In the genomic region with DNA sequence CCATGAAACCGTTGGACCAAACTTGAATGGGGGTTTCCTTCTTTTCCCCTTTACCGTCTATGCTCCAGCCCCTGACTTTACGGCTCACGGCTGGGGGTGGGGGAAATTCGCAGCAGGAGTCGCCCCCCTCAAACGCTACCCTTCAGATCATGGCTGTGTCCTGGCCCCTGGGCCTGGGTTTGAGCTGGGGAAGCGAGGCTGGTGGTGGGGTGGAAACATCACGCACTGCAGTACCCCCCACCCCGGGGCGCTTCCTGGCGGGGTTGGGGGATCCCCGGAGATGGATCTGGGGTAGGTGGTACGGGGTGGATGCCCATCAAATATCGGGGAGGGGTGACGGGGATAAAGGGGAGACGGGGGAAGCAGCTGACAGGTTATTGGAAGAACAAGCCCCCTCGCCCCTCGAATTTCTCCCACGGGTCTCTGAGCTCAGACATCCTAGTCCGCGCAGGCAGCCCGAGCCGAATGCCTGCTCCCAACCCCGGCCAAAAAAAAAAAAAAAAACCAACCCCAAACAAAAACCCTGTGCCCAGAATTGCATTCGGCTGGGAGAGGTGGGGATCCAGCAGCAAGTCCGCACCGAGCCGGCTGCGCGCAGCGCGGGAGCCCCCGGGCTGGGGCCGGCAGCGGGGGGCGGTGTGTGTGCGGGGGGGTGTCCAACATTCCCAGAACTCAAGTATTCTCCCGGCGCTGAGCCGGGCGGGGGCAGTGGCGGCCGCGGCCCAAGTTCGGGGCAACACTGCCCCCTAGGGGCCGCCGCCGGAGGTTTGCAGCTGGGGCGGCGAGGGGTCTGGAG, we compare ENCODE assay signal across 1 cellular context.
TF ChIP-seq lines count a peak whose summit lies in the region.

No MANE protein-coding gene starts in this region.

TF ChIP-seq in HepG2, 621 proteins besides CTCF, POLR2A, EP300 and RAD21 (continued from another document and continues in another):
- TF ChIP-seq, protein P1, sequence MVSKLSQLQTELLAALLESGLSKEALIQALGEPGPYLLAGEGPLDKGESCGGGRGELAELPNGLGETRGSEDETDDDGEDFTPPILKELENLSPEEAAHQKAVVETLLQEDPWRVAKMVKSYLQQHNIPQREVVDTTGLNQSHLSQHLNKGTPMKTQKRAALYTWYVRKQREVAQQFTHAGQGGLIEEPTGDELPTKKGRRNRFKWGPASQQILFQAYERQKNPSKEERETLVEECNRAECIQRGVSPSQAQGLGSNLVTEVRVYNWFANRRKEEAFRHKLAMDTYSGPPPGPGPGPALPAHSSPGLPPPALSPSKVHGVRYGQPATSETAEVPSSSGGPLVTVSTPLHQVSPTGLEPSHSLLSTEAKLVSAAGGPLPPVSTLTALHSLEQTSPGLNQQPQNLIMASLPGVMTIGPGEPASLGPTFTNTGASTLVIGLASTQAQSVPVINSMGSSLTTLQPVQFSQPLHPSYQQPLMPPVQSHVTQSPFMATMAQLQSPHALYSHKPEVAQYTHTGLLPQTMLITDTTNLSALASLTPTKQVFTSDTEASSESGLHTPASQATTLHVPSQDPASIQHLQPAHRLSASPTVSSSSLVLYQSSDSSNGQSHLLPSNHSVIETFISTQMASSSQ (IDR thresholded peaks at IDR 0.05; ENCODE audit: low read depth) = no peak
- TF ChIP-seq, protein P1 (CRISPR knock-in tag; IDR thresholded peaks at IDR 0.05; ENCODE audit: borderline replicate concordance) = peak; percentile 18; the same call in 1 of the 2 replicates
- TF ChIP-seq SOX13 (IDR thresholded peaks at IDR 0.05) (no peak), SOX13 (CRISPR knock-in tag; conservative IDR thresholded peaks at IDR 0.05 in 1 of 2, IDR thresholded peaks at IDR 0.05 in 1 of 2) (peak in 1 of 2 experiments; percentile 41; a peak in 1 of 4 replicates), ZNF383 (CRISPR knock-in tag; IDR thresholded peaks at IDR 0.05; ENCODE audit: borderline replicate concordance) (no peak), NAIF1 (CRISPR knock-in tag; IDR thresholded peaks at IDR 0.05; ENCODE audit: borderline replicate concordance) (no peak), ZC3H13 (CRISPR knock-in tag; IDR thresholded peaks at IDR 0.05) (peak; percentile 28; the same call in 1 of the 2 replicates), GABPB1 (CRISPR knock-in tag; IDR thresholded peaks at IDR 0.05) (peak; percentile 69; the same call in 1 of the 2 replicates), ZNF703 (CRISPR knock-in tag; IDR thresholded peaks at IDR 0.05; ENCODE audit: borderline replicate concordance) (no peak), ZNF121 (CRISPR knock-in tag; IDR thresholded peaks at IDR 0.05) (peak; percentile 40; the same call in 1 of the 2 replicates), HMG20A (CRISPR knock-in tag; IDR thresholded peaks at IDR 0.05; ENCODE audit: borderline replicate concordance) (no peak), ZNF564 (CRISPR knock-in tag; IDR thresholded peaks at IDR 0.05) (no peak), PCBP1 (IDR thresholded peaks at IDR 0.05; ENCODE audit: borderline replicate concordance, low read depth, low read length) (0 out of 2 replicates have a peak, but pooled peaks have one; percentile 51), SIX4 (CRISPR knock-in tag; IDR thresholded peaks at IDR 0.05) (no peak), ZNF660 (CRISPR knock-in tag; IDR thresholded peaks at IDR 0.05; ENCODE audit: borderline replicate concordance, low read depth) (no peak), ZNF333 (CRISPR knock-in tag; IDR thresholded peaks at IDR 0.05; ENCODE audit: borderline replicate concordance) (no peak), ZNF550 (CRISPR knock-in tag; IDR thresholded peaks at IDR 0.05; ENCODE audit: borderline replicate concordance) (no peak), THYN1 (CRISPR knock-in tag; IDR thresholded peaks at IDR 0.05; ENCODE audit: borderline replicate concordance, low read depth) (no peak), HNRNPLL (IDR thresholded peaks at IDR 0.05; ENCODE audit: low read depth, low read length, poor library complexity, severe bottlenecking) (peak; percentile 31), JUN (CRISPR knock-in tag; IDR thresholded peaks at IDR 0.05) (no peak), EED (CRISPR knock-in tag; IDR thresholded peaks at IDR 0.05) (no peak), ZMAT3 (CRISPR knock-in tag; conservative IDR thresholded peaks at IDR 0.05) (0 out of 2 replicates have a peak, but pooled peaks have one; percentile 32), ELF3 (CRISPR knock-in tag; IDR thresholded peaks at IDR 0.05) (no peak), ZNF329 (CRISPR knock-in tag; IDR thresholded peaks at IDR 0.05; ENCODE audit: low read depth) (no peak), ZNF777 (CRISPR knock-in tag; IDR thresholded peaks at IDR 0.05) (peak; percentile 51; the same call in 1 of the 2 replicates), GLI4 (CRISPR knock-in tag; IDR thresholded peaks at IDR 0.05; ENCODE audit: borderline replicate concordance) (no peak), ZNF720 (CRISPR knock-in tag; IDR thresholded peaks at IDR 0.05) (no peak), ZNF563 (CRISPR knock-in tag; IDR thresholded peaks at IDR 0.05) (no peak; the same call in 1 of the 2 replicates), YEATS2 (CRISPR knock-in tag; IDR thresholded peaks at IDR 0.05; ENCODE audit: borderline replicate concordance) (no peak), PTBP1 (IDR thresholded peaks at IDR 0.05; ENCODE audit: low read depth, low read length, poor library complexity, severe bottlenecking) (peak; percentile 85), ELF4 (CRISPR knock-in tag; IDR thresholded peaks at IDR 0.05; ENCODE audit: borderline replicate concordance) (no peak), CBX5 (CRISPR knock-in tag; IDR thresholded peaks at IDR 0.05; ENCODE audit: borderline replicate concordance) (no peak), RFX5 (IDR thresholded peaks at IDR 0.05; ENCODE audit: low read depth, low read length) (no peak), LCORL (IDR thresholded peaks at IDR 0.05) (0 out of 2 replicates have a peak, but pooled peaks have one; percentile 43), LCORL (CRISPR knock-in tag; IDR thresholded peaks at IDR 0.05) (peak; percentile 93), ZNF577 (CRISPR knock-in tag; IDR thresholded peaks at IDR 0.05; ENCODE audit: borderline replicate concordance, low read depth) (no peak)
- TF ChIP-seq, protein P2, sequence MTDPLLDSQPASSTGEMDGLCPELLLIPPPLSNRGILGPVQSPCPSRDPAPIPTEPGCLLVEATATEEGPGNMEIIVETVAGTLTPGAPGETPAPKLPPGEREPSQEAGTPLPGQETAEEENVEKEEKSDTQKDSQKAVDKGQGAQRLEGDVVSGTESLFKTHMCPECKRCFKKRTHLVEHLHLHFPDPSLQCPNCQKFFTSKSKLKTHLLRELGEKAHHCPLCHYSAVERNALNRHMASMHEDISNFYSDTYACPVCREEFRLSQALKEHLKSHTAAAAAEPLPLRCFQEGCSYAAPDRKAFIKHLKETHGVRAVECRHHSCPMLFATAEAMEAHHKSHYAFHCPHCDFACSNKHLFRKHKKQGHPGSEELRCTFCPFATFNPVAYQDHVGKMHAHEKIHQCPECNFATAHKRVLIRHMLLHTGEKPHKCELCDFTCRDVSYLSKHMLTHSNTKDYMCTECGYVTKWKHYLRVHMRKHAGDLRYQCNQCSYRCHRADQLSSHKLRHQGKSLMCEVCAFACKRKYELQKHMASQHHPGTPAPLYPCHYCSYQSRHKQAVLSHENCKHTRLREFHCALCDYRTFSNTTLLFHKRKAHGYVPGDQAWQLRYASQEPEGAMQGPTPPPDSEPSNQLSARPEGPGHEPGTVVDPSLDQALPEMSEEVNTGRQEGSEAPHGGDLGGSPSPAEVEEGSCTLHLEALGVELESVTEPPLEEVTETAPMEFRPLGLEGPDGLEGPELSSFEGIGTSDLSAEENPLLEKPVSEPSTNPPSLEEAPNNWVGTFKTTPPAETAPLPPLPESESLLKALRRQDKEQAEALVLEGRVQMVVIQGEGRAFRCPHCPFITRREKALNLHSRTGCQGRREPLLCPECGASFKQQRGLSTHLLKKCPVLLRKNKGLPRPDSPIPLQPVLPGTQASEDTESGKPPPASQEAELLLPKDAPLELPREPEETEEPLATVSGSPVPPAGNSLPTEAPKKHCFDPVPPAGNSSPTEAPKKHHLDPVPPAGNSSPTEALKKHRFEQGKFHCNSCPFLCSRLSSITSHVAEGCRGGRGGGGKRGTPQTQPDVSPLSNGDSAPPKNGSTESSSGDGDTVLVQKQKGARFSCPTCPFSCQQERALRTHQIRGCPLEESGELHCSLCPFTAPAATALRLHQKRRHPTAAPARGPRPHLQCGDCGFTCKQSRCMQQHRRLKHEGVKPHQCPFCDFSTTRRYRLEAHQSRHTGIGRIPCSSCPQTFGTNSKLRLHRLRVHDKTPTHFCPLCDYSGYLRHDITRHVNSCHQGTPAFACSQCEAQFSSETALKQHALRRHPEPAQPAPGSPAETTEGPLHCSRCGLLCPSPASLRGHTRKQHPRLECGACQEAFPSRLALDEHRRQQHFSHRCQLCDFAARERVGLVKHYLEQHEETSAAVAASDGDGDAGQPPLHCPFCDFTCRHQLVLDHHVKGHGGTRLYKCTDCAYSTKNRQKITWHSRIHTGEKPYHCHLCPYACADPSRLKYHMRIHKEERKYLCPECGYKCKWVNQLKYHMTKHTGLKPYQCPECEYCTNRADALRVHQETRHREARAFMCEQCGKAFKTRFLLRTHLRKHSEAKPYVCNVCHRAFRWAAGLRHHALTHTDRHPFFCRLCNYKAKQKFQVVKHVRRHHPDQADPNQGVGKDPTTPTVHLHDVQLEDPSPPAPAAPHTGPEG (CRISPR knock-in tag; IDR thresholded peaks at IDR 0.05) = no peak
- TF ChIP-seq, protein P3, sequence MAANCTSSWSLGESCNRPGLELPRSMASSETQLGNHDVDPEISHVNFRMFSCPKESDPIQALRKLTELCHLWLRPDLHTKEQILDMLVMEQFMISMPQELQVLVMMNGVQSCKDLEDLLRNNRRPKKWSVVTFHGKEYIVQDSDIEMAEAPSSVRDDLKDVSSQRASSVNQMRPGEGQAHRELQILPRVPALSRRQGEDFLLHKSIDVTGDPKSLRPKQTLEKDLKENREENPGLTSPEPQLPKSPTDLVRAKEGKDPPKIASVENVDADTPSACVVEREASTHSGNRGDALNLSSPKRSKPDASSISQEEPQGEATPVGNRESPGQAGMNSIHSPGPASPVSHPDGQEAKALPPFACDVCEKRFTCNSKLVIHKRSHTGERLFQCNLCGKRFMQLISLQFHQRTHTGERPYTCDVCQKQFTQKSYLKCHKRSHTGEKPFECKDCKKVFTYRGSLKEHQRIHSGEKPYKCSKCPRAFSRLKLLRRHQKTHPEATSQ (CRISPR knock-in tag; IDR thresholded peaks at IDR 0.05; ENCODE audit: borderline replicate concordance) = no peak
- TF ChIP-seq, protein P4, sequence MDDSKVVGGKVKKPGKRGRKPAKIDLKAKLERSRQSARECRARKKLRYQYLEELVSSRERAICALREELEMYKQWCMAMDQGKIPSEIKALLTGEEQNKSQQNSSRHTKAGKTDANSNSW (CRISPR knock-in tag; IDR thresholded peaks at IDR 0.05; ENCODE audit: borderline replicate concordance) = no peak
- TF ChIP-seq, protein P5, sequence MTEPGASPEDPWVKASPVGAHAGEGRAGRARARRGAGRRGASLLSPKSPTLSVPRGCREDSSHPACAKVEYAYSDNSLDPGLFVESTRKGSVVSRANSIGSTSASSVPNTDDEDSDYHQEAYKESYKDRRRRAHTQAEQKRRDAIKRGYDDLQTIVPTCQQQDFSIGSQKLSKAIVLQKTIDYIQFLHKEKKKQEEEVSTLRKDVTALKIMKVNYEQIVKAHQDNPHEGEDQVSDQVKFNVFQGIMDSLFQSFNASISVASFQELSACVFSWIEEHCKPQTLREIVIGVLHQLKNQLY (CRISPR knock-in tag; IDR thresholded peaks at IDR 0.05) = no peak
- TF ChIP-seq, protein P6, sequence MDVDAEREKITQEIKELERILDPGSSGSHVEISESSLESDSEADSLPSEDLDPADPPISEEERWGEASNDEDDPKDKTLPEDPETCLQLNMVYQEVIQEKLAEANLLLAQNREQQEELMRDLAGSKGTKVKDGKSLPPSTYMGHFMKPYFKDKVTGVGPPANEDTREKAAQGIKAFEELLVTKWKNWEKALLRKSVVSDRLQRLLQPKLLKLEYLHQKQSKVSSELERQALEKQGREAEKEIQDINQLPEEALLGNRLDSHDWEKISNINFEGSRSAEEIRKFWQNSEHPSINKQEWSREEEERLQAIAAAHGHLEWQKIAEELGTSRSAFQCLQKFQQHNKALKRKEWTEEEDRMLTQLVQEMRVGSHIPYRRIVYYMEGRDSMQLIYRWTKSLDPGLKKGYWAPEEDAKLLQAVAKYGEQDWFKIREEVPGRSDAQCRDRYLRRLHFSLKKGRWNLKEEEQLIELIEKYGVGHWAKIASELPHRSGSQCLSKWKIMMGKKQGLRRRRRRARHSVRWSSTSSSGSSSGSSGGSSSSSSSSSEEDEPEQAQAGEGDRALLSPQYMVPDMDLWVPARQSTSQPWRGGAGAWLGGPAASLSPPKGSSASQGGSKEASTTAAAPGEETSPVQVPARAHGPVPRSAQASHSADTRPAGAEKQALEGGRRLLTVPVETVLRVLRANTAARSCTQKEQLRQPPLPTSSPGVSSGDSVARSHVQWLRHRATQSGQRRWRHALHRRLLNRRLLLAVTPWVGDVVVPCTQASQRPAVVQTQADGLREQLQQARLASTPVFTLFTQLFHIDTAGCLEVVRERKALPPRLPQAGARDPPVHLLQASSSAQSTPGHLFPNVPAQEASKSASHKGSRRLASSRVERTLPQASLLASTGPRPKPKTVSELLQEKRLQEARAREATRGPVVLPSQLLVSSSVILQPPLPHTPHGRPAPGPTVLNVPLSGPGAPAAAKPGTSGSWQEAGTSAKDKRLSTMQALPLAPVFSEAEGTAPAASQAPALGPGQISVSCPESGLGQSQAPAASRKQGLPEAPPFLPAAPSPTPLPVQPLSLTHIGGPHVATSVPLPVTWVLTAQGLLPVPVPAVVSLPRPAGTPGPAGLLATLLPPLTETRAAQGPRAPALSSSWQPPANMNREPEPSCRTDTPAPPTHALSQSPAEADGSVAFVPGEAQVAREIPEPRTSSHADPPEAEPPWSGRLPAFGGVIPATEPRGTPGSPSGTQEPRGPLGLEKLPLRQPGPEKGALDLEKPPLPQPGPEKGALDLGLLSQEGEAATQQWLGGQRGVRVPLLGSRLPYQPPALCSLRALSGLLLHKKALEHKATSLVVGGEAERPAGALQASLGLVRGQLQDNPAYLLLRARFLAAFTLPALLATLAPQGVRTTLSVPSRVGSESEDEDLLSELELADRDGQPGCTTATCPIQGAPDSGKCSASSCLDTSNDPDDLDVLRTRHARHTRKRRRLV (CRISPR knock-in tag; IDR thresholded peaks at IDR 0.05) = no peak
- TF ChIP-seq, protein P7, sequence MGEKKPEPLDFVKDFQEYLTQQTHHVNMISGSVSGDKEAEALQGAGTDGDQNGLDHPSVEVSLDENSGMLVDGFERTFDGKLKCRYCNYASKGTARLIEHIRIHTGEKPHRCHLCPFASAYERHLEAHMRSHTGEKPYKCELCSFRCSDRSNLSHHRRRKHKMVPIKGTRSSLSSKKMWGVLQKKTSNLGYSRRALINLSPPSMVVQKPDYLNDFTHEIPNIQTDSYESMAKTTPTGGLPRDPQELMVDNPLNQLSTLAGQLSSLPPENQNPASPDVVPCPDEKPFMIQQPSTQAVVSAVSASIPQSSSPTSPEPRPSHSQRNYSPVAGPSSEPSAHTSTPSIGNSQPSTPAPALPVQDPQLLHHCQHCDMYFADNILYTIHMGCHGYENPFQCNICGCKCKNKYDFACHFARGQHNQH (CRISPR knock-in tag; IDR thresholded peaks at IDR 0.05) = no peak
